In genomic region chr15:57321485-57321884, GRCh38 we compare ENCODE assay signal across 1 cellular context.
TF ChIP-seq lines count a peak whose summit lies in the region.

No MANE protein-coding gene starts in this region.

TF ChIP-seq in H1, 55 proteins besides CTCF, POLR2A, EP300 and RAD21 (continued from another document):
- TF ChIP-seq SRF (IDR thresholded peaks at IDR 0.05; ENCODE audit: low read depth, low read length) (no peak), RFX5 (IDR thresholded peaks at IDR 0.05; ENCODE audit: borderline replicate concordance, low read depth, low read length) (no peak), YY1 (IDR thresholded peaks at IDR 0.05; ENCODE audit: low read depth, low read length) (no peak), SIX5 (IDR thresholded peaks at IDR 0.05; ENCODE audit: low read depth, low read length) (no peak)
TF ChIP-seq in H1: peak in this region for 0.
